In the genomic region with DNA sequence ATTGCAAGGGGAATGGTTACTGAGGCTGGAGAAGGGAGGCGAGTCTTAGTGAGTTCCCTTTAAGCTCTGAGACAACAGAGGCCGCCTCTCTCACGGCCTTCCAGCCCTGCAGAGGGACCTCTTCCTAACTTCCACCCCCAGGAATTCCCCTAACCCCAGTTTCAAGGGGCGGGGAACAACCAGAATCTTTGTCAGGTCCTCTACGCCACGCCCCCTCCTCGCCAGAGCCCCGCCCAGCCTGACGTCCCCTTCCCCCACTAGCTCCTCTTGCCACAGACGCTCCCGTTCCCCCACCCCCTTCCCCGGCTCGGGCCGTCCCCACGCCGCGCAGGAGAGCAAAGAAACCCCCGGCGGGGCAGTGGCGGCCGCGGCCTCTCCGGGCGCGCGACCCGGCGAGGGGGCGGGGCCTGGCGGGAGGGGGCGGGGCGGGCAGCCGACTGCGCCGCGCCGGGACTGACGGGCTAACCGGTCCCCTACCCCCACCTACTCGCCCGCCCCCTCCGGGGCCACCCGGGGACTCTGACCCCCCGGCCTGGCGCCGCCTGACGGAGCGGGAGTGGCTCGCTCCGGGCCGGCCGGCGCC, we compare ENCODE assay signal across 8 cellular contexts. TPM values are rescaled to one million over a fixed set of nuclear protein-coding genes. Genes with fewer than 3 reads are reported as not detected.
DNase-seq lines count a peak whose midpoint lies in the region; TF ChIP-seq lines count a peak whose summit lies in the region.

No MANE protein-coding gene starts in this region.

- H4K20me1 ChIP-seq in Loucy (ENCODE audit: insufficient read depth, low read length, poor library complexity, severe bottlenecking) = peaks cover 24% of the 10 kb centered on the region

- H3K4me3 ChIP-seq in Loucy (ENCODE audit: low read length, poor library complexity, severe bottlenecking) (peak overlapping the region; percentile 76), SK-N-MC (peak overlapping the region; percentile 77), suprapubic skin (peak overlapping the region; percentile 98)

- H3K4me1 ChIP-seq in Loucy (ENCODE audit: insufficient read depth, low read length, poor library complexity, severe bottlenecking) (peaks cover 40% of the 10 kb centered on the region), suprapubic skin (peaks cover 22% of the 10 kb centered on the region)

- TF ChIP-seq EP300 in suprapubic skin (IDR thresholded peaks at IDR 0.05) = no peak

- WGBS in suprapubic skin = under 1% methylated on average over 16 of the region's 53 CpGs

- H3K9me3 ChIP-seq in Loucy (ENCODE audit: insufficient read depth, low read depth, low read length) (no peaks in the 10 kb centered on the region), SK-N-MC (ENCODE audit: low read depth, low read length) (no peaks in the 10 kb centered on the region), suprapubic skin (no peaks in the 10 kb centered on the region)

- H2AFZ ChIP-seq in Loucy (ENCODE audit: low read length) = peak overlapping the region; percentile 90

- no peaks in the 10 kb centered on the region for H3K36me3 ChIP-seq in Loucy (ENCODE audit: insufficient read depth, low read length)
- H3K36me3 ChIP-seq in SK-N-MC (ENCODE audit: insufficient read depth, low read length) = no peaks in the 10 kb centered on the region
- H3K36me3 ChIP-seq in suprapubic skin = no peaks in the 10 kb centered on the region

- TF ChIP-seq POLR2A in suprapubic skin (IDR thresholded peaks at IDR 0.05) = no peak

- peaks cover 41% of the 10 kb centered on the region for H3K79me2 ChIP-seq in Loucy (ENCODE audit: insufficient read depth, low read length)

- H3K9ac ChIP-seq in Loucy (ENCODE audit: low read depth, low read length, poor library complexity, severe bottlenecking) = peak overlapping the region; percentile 78
- H3K9ac ChIP-seq in SK-N-MC (ENCODE audit: insufficient read length) = peak overlapping the region; percentile 57

- H3F3A ChIP-seq in Loucy (ENCODE audit: low read depth) = no peaks in the 10 kb centered on the region

- no peak overlapping the region for H3K27ac ChIP-seq in SK-N-MC
- H3K27ac ChIP-seq in suprapubic skin = peak overlapping the region; percentile 95

- H3K27me3 ChIP-seq in Loucy (ENCODE audit: insufficient read depth, low read length, poor library complexity, severe bottlenecking) (no peaks in the 10 kb centered on the region), suprapubic skin (no peaks in the 10 kb centered on the region)

- H3K4me2 ChIP-seq in Loucy (ENCODE audit: low read depth, low read length, poor library complexity, severe bottlenecking) = peak overlapping the region; percentile 81

- DNase-seq in ELF-1 (ENCODE audit: low read depth, low spot score) (peak; percentile 92), GOT3 (lab: John Stamatoyannopoulos, UW) (peak; percentile 47), SK-N-MC (ENCODE audit: low read depth, low spot score) (no peak), glomerular visceral epithelial cell (ENCODE audit: extremely low spot score) (peak; percentile 95), occipital lobe (lab: John Stamatoyannopoulos, UW) (peak; percentile 84), suprapubic skin (ENCODE audit: low spot score in 2 of 2) (peak; percentile 94 to 95)
- DNase-seq in activated naive CD4-positive, alpha-beta T cell treated with anti-CD3 and anti-CD28 coated beads, Interleukin-2, amount 50 U/mL, for 16 hours = peak; percentile 94

- no peak for TF ChIP-seq CTCF in Loucy (conservative IDR thresholded peaks at IDR 0.05; ENCODE audit: low read length)
- TF ChIP-seq CTCF in suprapubic skin (IDR thresholded peaks at IDR 0.05) = no peak

- H3K9me2 ChIP-seq in Loucy (replicated peaks; ENCODE audit: low read depth, low read length) = no peaks in the 10 kb centered on the region

RNA-seq across cellular contexts. Expression of a gene that starts 12.2 kb away (rescaled TPM):
- total RNA-seq in occipital lobe (0.31 TPM), suprapubic skin (not detected)

RNA-seq across cellular contexts. Expression of a gene that starts 17.6 kb away (rescaled TPM):
- total RNA-seq in occipital lobe = 67.1 TPM
- 10 to 100 TPM in 1 of 4 donors, 1 to 10 TPM in 3; 5.1 to 13.2 (median 8.3) TPM for total RNA-seq in suprapubic skin
